8 cellular contexts compared by ENCODE assay signal in the genomic region with DNA sequence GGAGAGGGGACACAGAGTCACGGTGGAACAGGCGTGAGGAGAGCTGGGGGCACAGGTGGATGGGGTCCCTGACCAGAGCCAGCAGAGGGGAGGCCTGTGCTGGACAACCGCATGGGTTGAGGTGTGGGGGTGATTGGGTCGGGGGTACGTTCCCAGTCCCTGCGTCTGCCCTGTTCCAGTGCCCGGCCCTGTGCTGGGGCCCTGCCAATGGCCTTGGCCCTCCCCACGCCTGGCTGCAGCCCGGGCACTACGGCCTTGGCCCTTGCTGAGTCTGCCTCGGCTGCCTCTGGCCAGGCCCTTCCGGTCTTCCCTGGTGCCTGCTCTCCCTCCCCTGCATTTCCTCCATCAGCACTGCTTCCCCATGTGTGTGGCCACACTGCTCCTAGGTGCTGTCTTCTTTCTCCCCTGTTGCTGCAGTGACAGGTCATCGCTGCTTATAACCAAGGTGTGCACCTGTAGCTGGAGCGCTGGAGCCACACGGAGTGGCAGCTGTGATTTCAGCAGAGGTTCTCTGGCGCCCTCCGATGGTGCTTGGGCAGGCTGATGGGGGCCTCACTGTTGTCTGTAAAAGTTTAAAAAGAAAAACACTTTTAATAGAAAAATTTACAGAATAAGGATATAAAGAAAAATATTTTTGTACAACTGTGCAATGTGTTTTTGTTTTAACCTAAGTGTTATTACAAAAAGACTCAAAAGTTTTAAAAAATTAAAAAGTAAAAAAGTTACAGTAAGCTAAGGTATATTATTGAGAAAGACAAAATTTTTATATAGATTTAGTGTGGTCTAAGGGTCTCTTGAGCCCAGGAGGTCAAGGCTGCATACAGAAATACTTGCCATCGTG. TPM values are rescaled to one million over a fixed set of nuclear protein-coding genes. Genes with fewer than 3 reads are reported as not detected.
DNase-seq lines count a peak whose midpoint lies in the region; ATAC-seq and TF ChIP-seq lines count a peak whose summit lies in the region.

No MANE protein-coding gene starts in this region.

- H3K36me3 Mint-ChIP-seq in activated CD4-positive, alpha-beta T cell treated with anti-CD3 and anti-CD28 coated beads for 36 hours (ENCODE audit: low read depth) = no peaks in the 10 kb centered on the region
- H3K36me3 Mint-ChIP-seq in endothelial cell (ENCODE audit: low read depth, unreplicated experiment) = peaks cover 15% of the 10 kb centered on the region
- peaks cover 0 to 28% (median 0%) of the 10 kb centered on the region in 3 donors for H3K36me3 Mint-ChIP-seq in naive thymus-derived CD8-positive, alpha-beta T cell

- H3K4me3 ChIP-seq in AG04450 (ENCODE audit: low read depth, low read length) = no peak overlapping the region
- H3K4me3 ChIP-seq in NB4 (ENCODE audit: low read depth, low read length) = no peak overlapping the region
- no peak overlapping the region for H3K4me3 ChIP-seq in transverse colon

- no peaks in the 10 kb centered on the region for H3K27me3 Mint-ChIP-seq in activated CD4-positive, alpha-beta T cell treated with anti-CD3 and anti-CD28 coated beads for 36 hours
- peaks cover 6% of the 10 kb centered on the region for H3K27me3 Mint-ChIP-seq in endothelial cell (ENCODE audit: unreplicated experiment)
- H3K27me3 Mint-ChIP-seq in naive thymus-derived CD8-positive, alpha-beta T cell = no peaks in the 10 kb centered on the region

- intact Hi-C loops in activated CD4-positive, alpha-beta T cell treated with anti-CD3 and anti-CD28 coated beads for 36 hours (cut with DNase I, micrococcal nuclease) = no loop called here
- intact Hi-C loops in transverse colon (cut with DNase I; ENCODE audit: low total_unique reads) = loop anchor here (5.0 kb wide), 2 partner anchors 59 to 144 kb away; a partner anchor contains a TSS

- TF ChIP-seq EP300 in transverse colon (IDR thresholded peaks at IDR 0.05; ENCODE audit: low read depth) = no peak

- peak overlapping the region; percentile 4 for H3K27ac Mint-ChIP-seq in activated CD4-positive, alpha-beta T cell treated with anti-CD3 and anti-CD28 coated beads for 36 hours
- no peak overlapping the region for H3K27ac Mint-ChIP-seq in endothelial cell (ENCODE audit: unreplicated experiment)
- H3K27ac Mint-ChIP-seq in naive thymus-derived CD8-positive, alpha-beta T cell = peak overlapping the region in 2 of 10 donors; percentile 49 to 65

- H3K36me3 ChIP-seq in transverse colon = no peaks in the 10 kb centered on the region

- H3K4me1 ChIP-seq in transverse colon = peaks cover 0 to 36% (median 15%) of the 10 kb centered on the region in 4 donors

- in situ Hi-C loops in transverse colon (cut with MboI; ENCODE audit: low pct_ligation_motif_present in 1 of 4, low pct_unique_long_range_greater_than_20kb in 1 of 4, low sequenced_read_pairs in 3 of 4) = loop anchor here in 2 of 4 donors (10.0 to 25.0 kb wide), 2 partner anchors 141 to 154 kb away; no protein-coding TSS in a partner anchor

- TF ChIP-seq POLR2A in NB4 (IDR thresholded peaks at IDR 0.05; ENCODE audit: extremely low read depth, insufficient read length) = no peak
- TF ChIP-seq POLR2A in transverse colon (IDR thresholded peaks at IDR 0.05) = no peak

- 42 to 70% methylated on average over 4 to 18 of the region's 18 CpGs for WGBS in transverse colon (ENCODE audit: low coverage in 1 of 2), 2 donors

- ATAC-seq in GM18907 (IDR thresholded peaks at IDR 0.05; ENCODE audit: unreplicated experiment) (peak; percentile 68), HG02759 (IDR thresholded peaks at IDR 0.05; ENCODE audit: unreplicated experiment) (no peak)
- ATAC-seq in activated CD4-positive, alpha-beta T cell treated with anti-CD3 and anti-CD28 coated beads for 36 hours = peak; percentile 89
- peak; percentile 76 to 87 for ATAC-seq in naive thymus-derived CD8-positive, alpha-beta T cell

- peak; percentile 63 for TF ChIP-seq CTCF in AG04450 (IDR thresholded peaks at IDR 0.05; ENCODE audit: low read depth, low read length)
- TF ChIP-seq CTCF in NB4 (IDR thresholded peaks at IDR 0.05; ENCODE audit: low read depth, low read length) = peak; percentile 83
- TF ChIP-seq CTCF in endothelial cell (IDR thresholded peaks at IDR 0.05; ENCODE audit: unreplicated experiment) = peak; percentile 30
- TF ChIP-seq CTCF in transverse colon (IDR thresholded peaks at IDR 0.05) = peak; percentile 52 to 80 (median 60)

- H3K9me3 ChIP-seq in AG04450 (ENCODE audit: control insufficient read depth, insufficient read depth, low read length) = no peaks in the 10 kb centered on the region
- H3K9me3 ChIP-seq in transverse colon = no peaks in the 10 kb centered on the region

- DNase-seq in AG04450 (ENCODE audit: low read depth, low spot score) = no peak
- DNase-seq in NB4 (ENCODE audit: low read depth) = peak; percentile 51
- DNase-seq in activated CD4-positive, alpha-beta T cell treated with anti-CD3 and anti-CD28 coated beads for 36 hours = peak; percentile 80
- DNase-seq in endothelial cell (ENCODE audit: low spot score) = peak; percentile 74
- DNase-seq in naive thymus-derived CD8-positive, alpha-beta T cell = peak; percentile 25 to 79 (median 54)
- peak; percentile 72 for DNase-seq in transverse colon

- no peak overlapping the region for H3K27ac ChIP-seq in AG04450 (ENCODE audit: low read depth, low read length)
- H3K27ac ChIP-seq in transverse colon = no peak overlapping the region

- CTCF ChIA-PET in AG04450 (lab: Charles Lee) = interaction anchor here (0.6 to 10.3 kb wide), 20 partner anchors 8 to 1062 kb away, joined by 3 to 474 read pairs (median 4); a partner anchor contains a TSS
- CTCF ChIA-PET in activated CD4-positive, alpha-beta T cell treated with anti-CD3 and anti-CD28 coated beads for 36 hours (lab: Charles Lee) = interaction anchor here (0.6 to 9.8 kb wide), 15 partner anchors 9 to 195 kb away, joined by 3 to 172 read pairs (median 4); a partner anchor contains a TSS

- no peak overlapping the region for H3K4me3 Mint-ChIP-seq in activated CD4-positive, alpha-beta T cell treated with anti-CD3 and anti-CD28 coated beads for 36 hours
- H3K4me3 Mint-ChIP-seq in endothelial cell (ENCODE audit: unreplicated experiment) = no peak overlapping the region
- H3K4me3 Mint-ChIP-seq in naive thymus-derived CD8-positive, alpha-beta T cell = no peak overlapping the region

- POLR2A ChIA-PET in AG04450 (lab: Yijun Ruan, JAX) = no interaction called here
- POLR2A ChIA-PET in activated CD4-positive, alpha-beta T cell treated with anti-CD3 and anti-CD28 coated beads for 36 hours (lab: Charles Lee) = no interaction called here
- POLR2A ChIA-PET in naive thymus-derived CD8-positive, alpha-beta T cell (lab: Charles Lee) = interaction anchor here (0.7 to 2.8 kb wide), 2 partner anchors 60 kb away, joined by 3 to 9 read pairs; a partner anchor contains a TSS

- H3K9me3 Mint-ChIP-seq in activated CD4-positive, alpha-beta T cell treated with anti-CD3 and anti-CD28 coated beads for 36 hours (ENCODE audit: low read depth) = no peaks in the 10 kb centered on the region
- no peaks in the 10 kb centered on the region for H3K9me3 Mint-ChIP-seq in endothelial cell (ENCODE audit: unreplicated experiment)
- no peaks in the 10 kb centered on the region for H3K9me3 Mint-ChIP-seq in naive thymus-derived CD8-positive, alpha-beta T cell

- H3K4me1 Mint-ChIP-seq in activated CD4-positive, alpha-beta T cell treated with anti-CD3 and anti-CD28 coated beads for 36 hours = peaks cover 5% of the 10 kb centered on the region
- H3K4me1 Mint-ChIP-seq in endothelial cell (ENCODE audit: unreplicated experiment) = peaks cover 8% of the 10 kb centered on the region
- H3K4me1 Mint-ChIP-seq in naive thymus-derived CD8-positive, alpha-beta T cell = peaks cover 16 to 34% (median 18%) of the 10 kb centered on the region in 4 donors

- H3K27me3 ChIP-seq in AG04450 (ENCODE audit: control insufficient read depth, insufficient read depth, low read length) (no peaks in the 10 kb centered on the region), transverse colon (no peaks in the 10 kb centered on the region)

RNA-seq across cellular contexts. Expression of a gene that starts 45.2 kb away (rescaled TPM):
- polyA plus RNA-seq in AG04450 (2011; rRNA removed) = not detected in 2 replicates
- not detected in 2 replicates for polyA minus RNA-seq in AG04450 (2011; rRNA and poly(A)+ RNA removed)
- under 1 TPM; 0.23 to 0.47 TPM for total RNA-seq in activated CD4-positive, alpha-beta T cell treated with anti-CD3 and anti-CD28 coated beads for 36 hours
- total RNA-seq in endothelial cell (ENCODE audit: unreplicated experiment) (1.2 TPM), transverse colon (1 to 10 TPM in 2 of 4 donors, not detected in 2; 2.0 to 7.3 TPM)
- total RNA-seq in naive thymus-derived CD8-positive, alpha-beta T cell = not detected
- polyA plus RNA-seq in naive thymus-derived CD8-positive, alpha-beta T cell = under 1 TPM in 1 of 3 donors, not detected in 2; 0.47 TPM

RNA-seq across cellular contexts. Expression of a gene that starts 59.4 kb away (rescaled TPM):
- polyA plus RNA-seq in AG04450 (2011; rRNA removed) = 3.7 TPM in 2 replicates
- polyA minus RNA-seq in AG04450 (2011; rRNA and poly(A)+ RNA removed) = 8.5 and 10.3 TPM in 2 replicates
- 10 to 100 TPM in 1 of 2 experiments, 1 to 10 TPM in 1; 10.0 to 16.9 TPM for total RNA-seq in activated CD4-positive, alpha-beta T cell treated with anti-CD3 and anti-CD28 coated beads for 36 hours
- 32.5 TPM for total RNA-seq in endothelial cell (ENCODE audit: unreplicated experiment)
- 10 to 100 TPM; 23.4 to 27.9 TPM for total RNA-seq in naive thymus-derived CD8-positive, alpha-beta T cell
- 1 to 10 TPM; 1.8 to 4.9 (median 3.1) TPM for polyA plus RNA-seq in naive thymus-derived CD8-positive, alpha-beta T cell
- total RNA-seq in transverse colon = 100 to 1,000 TPM in 1 of 4 donors, 10 to 100 TPM in 3; 51.6 to 106 (median 62.2) TPM

Comparison
In these comparisons a context has a peak if more than half of its experiments do, and no peak if none do; other contexts are left out.
1. CTCF ChIP-seq: peak in every context shown above with its lines; median percentile 83 in NB4; 63 in AG04450; 60 in transverse colon; 30 in endothelial cell.